15 cellular contexts compared by ENCODE assay signal in genomic region chr5:55914141-55914413, GRCh38.
DNase-seq lines count a peak whose midpoint lies in the region; ATAC-seq and TF ChIP-seq lines count a peak whose summit lies in the region.
"Had no signal": no experiment of that assay in that cellular context is flagged by ENCODE, and none has a peak within 500 bp of the region (broad histone marks: within the 10 kb centered on the region; RNA-seq: fewer than 3 reads in every experiment).

No MANE protein-coding gene starts in this region.

- no peaks in the 10 kb centered on the region for H3K36me3 ChIP-seq in GM23338 (ENCODE audit: insufficient read depth)
- H3K36me3 ChIP-seq: left ventricle myocardium inferior had no signal

- no peak overlapping the region for H3K27ac Mint-ChIP-seq in GM23338
- no peak overlapping the region for H3K27ac Mint-ChIP-seq in activated CD4-positive, alpha-beta T cell treated with anti-CD3 and anti-CD28 coated beads, Interleukin-2, amount 10 ng/mL, durations not matched to agents 7 days and 5 days
- H3K27ac Mint-ChIP-seq: activated naive CD4-positive, alpha-beta T cell treated with anti-CD3 and anti-CD28 coated beads for 36 hours; CD4-positive, alpha-beta T cell had no signal

- no peaks in the 10 kb centered on the region for H3F3A ChIP-seq in GM23338 (replicated peaks; ENCODE audit: low read depth)

- H3K27ac ChIP-seq in GM23338 (ENCODE audit: low read depth) = no peak overlapping the region
- H3K27ac ChIP-seq: left ventricle myocardium inferior had no signal

- ATAC-seq in GM18873 (IDR thresholded peaks at IDR 0.05; ENCODE audit: low FRiP score, unreplicated experiment) (peak; percentile 98), GM21723 (IDR thresholded peaks at IDR 0.05; ENCODE audit: unreplicated experiment) (peak; percentile 75), HG03139 (IDR thresholded peaks at IDR 0.05; ENCODE audit: unreplicated experiment) (peak; percentile 88), GM23338 (no peak), HG03025 (IDR thresholded peaks at IDR 0.05; ENCODE audit: low FRiP score, unreplicated experiment) (no peak)

- H3K27me3 Mint-ChIP-seq in GM23338 (ENCODE audit: insufficient read depth, low read depth, poor library complexity) = peaks cover 5% of the 10 kb centered on the region
- no peaks in the 10 kb centered on the region for H3K27me3 Mint-ChIP-seq in activated CD4-positive, alpha-beta T cell treated with anti-CD3 and anti-CD28 coated beads, Interleukin-2, amount 10 ng/mL, durations not matched to agents 7 days and 5 days
- H3K27me3 Mint-ChIP-seq: CD4-positive, alpha-beta T cell had no signal

- TF ChIP-seq CTCF in GM23338 (conservative IDR thresholded peaks at IDR 0.05; ENCODE audit: low read depth in 2 of 2) = no peak

- no peaks in the 10 kb centered on the region; the same call in 2 of the 3 replicates for H3K9me3 Mint-ChIP-seq in GM23338
- H3K9me3 Mint-ChIP-seq in activated CD4-positive, alpha-beta T cell treated with anti-CD3 and anti-CD28 coated beads, Interleukin-2, amount 10 ng/mL, durations not matched to agents 7 days and 5 days = peaks cover 4% of the 10 kb centered on the region
- H3K9me3 Mint-ChIP-seq: CD4-positive, alpha-beta T cell had no signal

- no peak overlapping the region for H3K4me3 Mint-ChIP-seq in GM23338
- H3K4me3 Mint-ChIP-seq in activated CD4-positive, alpha-beta T cell treated with anti-CD3 and anti-CD28 coated beads, Interleukin-2, amount 10 ng/mL, durations not matched to agents 7 days and 5 days = no peak overlapping the region
- H3K4me3 Mint-ChIP-seq: activated naive CD4-positive, alpha-beta T cell treated with anti-CD3 and anti-CD28 coated beads for 36 hours; CD4-positive, alpha-beta T cell had no signal

- H3K36me3 Mint-ChIP-seq in GM23338 (ENCODE audit: low read depth) = no peaks in the 10 kb centered on the region
- H3K36me3 Mint-ChIP-seq in activated CD4-positive, alpha-beta T cell treated with anti-CD3 and anti-CD28 coated beads, Interleukin-2, amount 10 ng/mL, durations not matched to agents 7 days and 5 days (ENCODE audit: low read depth) = no peaks in the 10 kb centered on the region

- no peaks in the 10 kb centered on the region for H3K27me3 ChIP-seq in GM23338 (ENCODE audit: insufficient read depth)

- H3K9me2 ChIP-seq in GM23338 (ENCODE audit: insufficient read depth) = no peaks in the 10 kb centered on the region
- H3K9me2 ChIP-seq: SK-N-SH had no signal

- no peaks in the 10 kb centered on the region for H4K20me1 ChIP-seq in GM23338 (replicated peaks; ENCODE audit: insufficient read depth)

- H3K79me2 ChIP-seq in GM23338 (replicated peaks; ENCODE audit: insufficient read depth) = no peaks in the 10 kb centered on the region

- H3K4me2 ChIP-seq in GM23338 = no peak overlapping the region
- H3K4me2 ChIP-seq: SK-N-SH had no signal

- no peak overlapping the region for H2AFZ ChIP-seq in GM23338

- H3K4me1 ChIP-seq in GM23338 (ENCODE audit: insufficient read depth) = no peaks in the 10 kb centered on the region
- H3K4me1 ChIP-seq: left ventricle myocardium inferior had no signal

- POLR2A ChIA-PET in activated CD4-positive, alpha-beta T cell treated with anti-CD3 and anti-CD28 coated beads, Interleukin-2, amount 10 ng/mL, durations not matched to agents 7 days and 5 days (lab: Charles Lee) = no interaction called here

- no peak overlapping the region for H3K4me3 ChIP-seq in GM23338
- H3K4me3 ChIP-seq: left ventricle myocardium inferior had no signal

- no peaks in the 10 kb centered on the region for H3K4me1 Mint-ChIP-seq in GM23338
- H3K4me1 Mint-ChIP-seq in activated CD4-positive, alpha-beta T cell treated with anti-CD3 and anti-CD28 coated beads, Interleukin-2, amount 10 ng/mL, durations not matched to agents 7 days and 5 days = peaks cover 8% of the 10 kb centered on the region

- DNase-seq in kidney glomerular epithelial cell (lab: John Stamatoyannopoulos, UW) = peak; percentile 63
- DNase-seq in GM23338 (ENCODE audit: low spot score) = no peak
- no peak for DNase-seq in activated CD4-positive, alpha-beta T cell treated with anti-CD3 and anti-CD28 coated beads, Interleukin-2, amount 10 ng/mL, durations not matched to agents 7 days and 5 days
- no peak for DNase-seq in T-helper 9 cell
- DNase-seq: activated CD4-positive, alpha-beta T cell treated with anti-CD3 and anti-CD28 coated beads, Interleukin-2, amount 50 U/mL, for 1 hour; activated naive CD4-positive, alpha-beta T cell treated with anti-CD3 and anti-CD28 coated beads for 36 hours; CD4-positive, alpha-beta T cell; left ventricle myocardium inferior; NCI-H1048; NCI-H526 treated with DMSO at 0.1 percent for 48 hours; SK-N-SH had no signal

- CTCF ChIA-PET in activated CD4-positive, alpha-beta T cell treated with anti-CD3 and anti-CD28 coated beads, Interleukin-2, amount 10 ng/mL, durations not matched to agents 7 days and 5 days (lab: Charles Lee) = interaction anchor here (0.6 to 1.6 kb wide), 3 partner anchors 11 to 101 kb away, joined by 3 to 5 read pairs (median 4); no protein-coding TSS in a partner anchor

TF ChIP-seq in GM23338, 12 proteins besides CTCF, POLR2A, EP300 and RAD21 (continues in another document):
- no peak for TF ChIP-seq STAT1 (IDR thresholded peaks at IDR 0.05; ENCODE audit: unreplicated experiment)
- no peak for TF ChIP-seq CREB1 (CRISPR knock-in tag; IDR thresholded peaks at IDR 0.05; ENCODE audit: low read depth)
- no peak for TF ChIP-seq ZNF462 (CRISPR knock-in tag; IDR thresholded peaks at IDR 0.05)
- TF ChIP-seq ZNF331 (CRISPR knock-in tag; IDR thresholded peaks at IDR 0.05; ENCODE audit: low read depth) = no peak
- TF ChIP-seq EZH2 (IDR thresholded peaks at IDR 0.05; ENCODE audit: low read depth, unreplicated experiment) = no peak
- TF ChIP-seq EZH2phosphoT487 (IDR thresholded peaks at IDR 0.05; ENCODE audit: unreplicated experiment) = no peak
- TF ChIP-seq ZNF114 (CRISPR knock-in tag; IDR thresholded peaks at IDR 0.05) = no peak
- no peak for TF ChIP-seq JUNB (IDR thresholded peaks at IDR 0.05; ENCODE audit: unreplicated experiment)
- no peak for TF ChIP-seq POLR2AphosphoS5 (IDR thresholded peaks at IDR 0.05; ENCODE audit: low read depth)

Comparison
In these comparisons a context has a peak if more than half of its experiments do, and no peak if none do; other contexts are left out.
1. ATAC-seq: peak in GM18873 (single experiment), GM21723 (single experiment) and HG03139 (single experiment); none in GM23338 (single experiment) and HG03025 (single experiment).